8 cellular contexts compared by ENCODE assay signal in genomic region chr4:70901607-70901983, GRCh38. TPM values are rescaled to one million over a fixed set of nuclear protein-coding genes. Genes with fewer than 3 reads are reported as not detected.
DNase-seq lines count a peak whose midpoint lies in the region; TF ChIP-seq lines count a peak whose summit lies in the region.

No MANE protein-coding gene starts in this region.

- H3K36me3 ChIP-seq in H7 (replicated peaks; ENCODE audit: control insufficient read depth, insufficient read depth, low read length) (peaks cover 3% of the 10 kb centered on the region), SK-N-MC (ENCODE audit: insufficient read depth, low read length) (peaks cover 23% of the 10 kb centered on the region)

- 0 out of 2 replicates have a peak overlapping the region, but pooled peaks have one; percentile 28 for H3K27ac ChIP-seq in SK-N-MC

- no peak for TF ChIP-seq CTCF in fibroblast of the aortic adventitia (IDR thresholded peaks at IDR 0.05; ENCODE audit: insufficient read depth, low read length)

- no peaks in the 10 kb centered on the region for H3K27me3 ChIP-seq in H7 (ENCODE audit: control insufficient read depth, insufficient read depth, low read length)

- H3K9ac ChIP-seq in SK-N-MC (ENCODE audit: insufficient read length) = peak overlapping the region; percentile 88

- H3K4me3 ChIP-seq in H7 (ENCODE audit: insufficient read depth, low read depth, low read length) = peak overlapping the region; percentile 86
- H3K4me3 ChIP-seq in SK-N-MC = peak overlapping the region; percentile 92
- H3K4me3 ChIP-seq in fibroblast of the aortic adventitia (ENCODE audit: low read depth, low read length) = peak overlapping the region; percentile 83
- peak overlapping the region; percentile 79 for H3K4me3 ChIP-seq in skeletal muscle cell (ENCODE audit: low read depth, low read length)

- DNase-seq in H7 (no peak), SK-N-MC (ENCODE audit: low read depth, low spot score) (no peak), fibroblast of the aortic adventitia (ENCODE audit: low read depth) (no peak), skeletal muscle cell (ENCODE audit: low read depth) (no peak), RPMI8226 (no peak), COR-L47 (lab: John Stamatoyannopoulos, UW) (no peak), MV-4-11 (lab: John Stamatoyannopoulos, UW) (no peak)
- no peak for DNase-seq in activated CD8-positive, alpha-beta memory T cell treated with anti-CD3 and anti-CD28 coated beads, Interleukin-2, amount 50 U/mL, for 4 hours

- no peaks in the 10 kb centered on the region for H3K9me3 ChIP-seq in SK-N-MC (ENCODE audit: low read depth, low read length)

RNA-seq across cellular contexts. Expression of gene MOB1B, which starts 0.6 kb away (rescaled TPM):
- 5.5 and 10.5 TPM in 2 replicates for total RNA-seq in H7 (2014; rRNA removed; shearing (Covaris generic))
- total RNA-seq in fibroblast of the aortic adventitia (ENCODE audit: low replicate concordance) = 7.4 and 11.8 TPM in 2 replicates
